19 cellular contexts compared by ENCODE assay signal in the genomic region with DNA sequence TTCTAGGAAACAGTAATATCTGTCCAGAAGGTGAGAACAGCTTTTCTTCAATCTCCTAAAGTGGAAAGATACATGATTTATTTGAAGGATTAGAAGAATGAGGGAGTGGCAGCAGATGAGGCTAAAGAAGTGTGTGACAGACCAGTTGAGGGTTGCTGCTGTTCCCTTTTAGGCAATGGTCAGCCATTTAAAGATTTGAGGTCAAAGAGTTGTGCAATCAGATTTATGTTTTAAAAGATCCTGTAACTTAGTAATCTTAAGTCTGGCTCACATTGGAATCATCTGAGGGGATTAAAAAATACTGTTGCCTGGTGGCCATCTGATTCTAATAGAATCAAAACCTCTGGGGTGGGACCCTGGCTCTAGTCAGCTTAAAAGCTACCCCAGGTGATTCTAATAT. TPM values are rescaled to one million over a fixed set of nuclear protein-coding genes. Genes with fewer than 3 reads are reported as not detected.
"Had no signal": no experiment of that assay in that cellular context is flagged by ENCODE, and none has a peak within 500 bp of the region (broad histone marks: within the 10 kb centered on the region; RNA-seq: fewer than 3 reads in every experiment).

No MANE protein-coding gene starts in this region.

- DNase-seq: effector CD4-positive, alpha-beta T cell; endodermal cell; erythroblast; foreskin keratinocyte; immature natural killer cell; left ventricle myocardium inferior; lower lobe of right lung; natural killer cell; posterior cingulate gyrus; stimulated activated CD4-positive, alpha-beta T cell treated with anti-CD3 and anti-CD28 coated beads, Interleukin-2, amount 100 ng/mL, for 24 hours; stimulated activated CD4-positive, alpha-beta T cell treated with anti-CD3 and anti-CD28 coated beads, Interleukin-4, amount 100 ng/mL, for 4 hours; stimulated activated naive CD4-positive, alpha-beta T cell; stomach; substantia nigra; transverse colon had no signal

- ATAC-seq: foreskin keratinocyte, lower lobe of right lung, natural killer cell, sciatic nerve had no signal

RNA-seq across cellular contexts. Expression of a gene that starts 4.3 kb away (rescaled TPM):
- total RNA-seq: endothelial cell of umbilical vein, foreskin keratinocyte, pulmonary artery endothelial cell had no signal
- polyA plus RNA-seq: endothelial cell of umbilical vein, foreskin keratinocyte, keratinocyte had no signal
